In the genomic region with DNA sequence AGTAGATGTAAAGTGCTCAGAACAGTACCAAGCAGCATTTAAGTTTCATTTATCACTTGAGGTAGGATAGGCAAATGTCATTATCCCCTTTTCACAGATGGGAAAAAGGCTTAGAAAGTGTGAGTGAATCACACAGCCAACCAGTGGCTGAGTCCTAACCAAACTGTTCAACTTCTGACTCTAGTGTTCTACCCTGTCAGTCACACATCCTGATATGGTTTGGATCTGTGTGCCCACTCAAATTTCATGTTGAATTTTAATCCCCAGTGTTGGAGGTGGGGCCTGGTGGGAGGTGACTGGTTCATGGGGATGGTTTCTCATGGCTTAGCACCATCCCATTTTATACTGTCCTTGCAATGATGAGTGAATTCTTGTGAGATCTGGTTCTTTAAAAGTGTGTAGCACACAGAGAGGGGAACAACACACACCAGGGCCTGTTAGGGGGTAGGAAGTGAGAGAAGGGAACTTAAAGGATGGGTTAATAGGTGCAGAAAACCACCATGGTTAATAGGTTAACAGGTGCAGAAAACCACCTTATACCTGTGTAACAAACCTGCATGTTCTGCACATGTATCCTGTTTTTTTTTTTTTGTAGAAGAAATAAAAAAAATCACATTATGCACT, we compare ENCODE assay signal across 9 cellular contexts.
DNase-seq lines count a peak whose midpoint lies in the region; ATAC-seq and TF ChIP-seq lines count a peak whose summit lies in the region.
"Had no signal": no experiment of that assay in that cellular context is flagged by ENCODE, and none has a peak within 500 bp of the region (broad histone marks: within the 10 kb centered on the region; RNA-seq: fewer than 3 reads in every experiment).

No MANE protein-coding gene starts in this region.

- dilution Hi-C loops in mammary epithelial cell (cut with HindIII; ENCODE audit: low sequenced_read_pairs): no loop called here

- no peaks in the 10 kb centered on the region for H3K36me3 ChIP-seq in mammary epithelial cell (ENCODE audit: insufficient read depth, low read length)

- H3K4me2 ChIP-seq in mammary epithelial cell (ENCODE audit: insufficient read depth, low read depth, low read length): no peak overlapping the region

- H3K9ac ChIP-seq in mammary epithelial cell (ENCODE audit: insufficient read depth, low read length): no peak overlapping the region

- no peak overlapping the region for H2AFZ ChIP-seq in mammary epithelial cell (ENCODE audit: low read depth, low read length)

- H3K4me1 ChIP-seq in mammary epithelial cell (ENCODE audit: insufficient read depth, low read length): no peaks in the 10 kb centered on the region

- no peaks in the 10 kb centered on the region for H3K36me3 Mint-ChIP-seq in MCF 10A (ENCODE audit: insufficient read depth, unreplicated experiment)
- peaks cover 5% of the 10 kb centered on the region for H3K36me3 Mint-ChIP-seq in activated naive CD8-positive, alpha-beta T cell treated with anti-CD3 and anti-CD28 coated beads for 36 hours

- POLR2A ChIA-PET in MCF 10A (lab: Yijun Ruan, JAX): no interaction called here

- DNase-seq in MCF 10A (ENCODE audit: unreplicated experiment) (peak; percentile 40), mammary epithelial cell (no peak), NCI-H1417 (lab: John Stamatoyannopoulos, UW) (no peak), DMS114 treated with DMSO at 0.1 percent for 48 hours (lab: John Stamatoyannopoulos, UW; ENCODE audit: unreplicated experiment) (no peak)
- peak; percentile 33 for DNase-seq in activated naive CD8-positive, alpha-beta T cell treated with anti-CD3 and anti-CD28 coated beads for 36 hours
- peak; percentile 28 to 60 for DNase-seq in stimulated activated naive CD8-positive, alpha-beta T cell treated with anti-CD3 and anti-CD28 coated beads, Interleukin-15, amount 100 ng/mL, for 72 hours
- DNase-seq in effector CD8-positive, alpha-beta T cell (lab: John Stamatoyannopoulos, UW): no peak

- H3K79me2 ChIP-seq in mammary epithelial cell (ENCODE audit: insufficient read depth, low read length): no peaks in the 10 kb centered on the region

- BruUV-seq in MCF 10A (replicated peaks; lab: Mats Ljungman, UMichigan) (no TSS peak), mammary epithelial cell (replicated peaks; lab: Mats Ljungman, UMichigan) (no TSS peak)

- no peaks in the 10 kb centered on the region for H3K27me3 ChIP-seq in mammary epithelial cell (ENCODE audit: insufficient read depth, low read length)

- peaks cover 12% of the 10 kb centered on the region for H3K27me3 Mint-ChIP-seq in MCF 10A (ENCODE audit: insufficient read depth, unreplicated experiment)
- no peaks in the 10 kb centered on the region for H3K27me3 Mint-ChIP-seq in activated naive CD8-positive, alpha-beta T cell treated with anti-CD3 and anti-CD28 coated beads for 36 hours
- H3K27me3 Mint-ChIP-seq in stimulated activated naive CD8-positive, alpha-beta T cell treated with anti-CD3 and anti-CD28 coated beads, Interleukin-15, amount 100 ng/mL, for 72 hours: no peaks in the 10 kb centered on the region

- CTCF ChIA-PET in MCF 10A (lab: Yijun Ruan, JAX) (no interaction called here), mammary epithelial cell (lab: Charles Lee; ENCODE audit: low non-redundant PET) (no interaction called here)

- H3K9me3 ChIP-seq in mammary epithelial cell (replicated peaks; ENCODE audit: insufficient read depth, low read length): no peaks in the 10 kb centered on the region

- H3K27ac ChIP-seq in mammary epithelial cell (ENCODE audit: insufficient read depth, low read depth, low read length): no peak overlapping the region
- H3K27ac ChIP-seq: C4-2B had no signal

- no peaks in the 10 kb centered on the region for H4K20me1 ChIP-seq in mammary epithelial cell (ENCODE audit: insufficient read depth, low read length)

- intact Hi-C loops in MCF 10A (cut with micrococcal nuclease) (no loop called here), mammary epithelial cell (cut with micrococcal nuclease) (no loop called here)

- no peak overlapping the region for H3K4me3 ChIP-seq in mammary epithelial cell (replicated peaks in 1 of 3; ENCODE audit: insufficient read depth in 1 of 3, low read depth in 2 of 3, low read length in 3 of 3)

- H3K4me1 Mint-ChIP-seq in MCF 10A (ENCODE audit: insufficient read depth, unreplicated experiment): no peaks in the 10 kb centered on the region
- peaks cover 9% of the 10 kb centered on the region for H3K4me1 Mint-ChIP-seq in activated naive CD8-positive, alpha-beta T cell treated with anti-CD3 and anti-CD28 coated beads for 36 hours
- H3K4me1 Mint-ChIP-seq in stimulated activated naive CD8-positive, alpha-beta T cell treated with anti-CD3 and anti-CD28 coated beads, Interleukin-15, amount 100 ng/mL, for 72 hours: peaks cover 20% of the 10 kb centered on the region

- ATAC-seq in HG03097 (IDR thresholded peaks at IDR 0.05; ENCODE audit: low FRiP score, unreplicated experiment): peak; percentile 96
- peak; percentile 99 for ATAC-seq in stimulated activated naive CD8-positive, alpha-beta T cell treated with anti-CD3 and anti-CD28 coated beads, Interleukin-15, amount 100 ng/mL, for 72 hours

- in situ Hi-C loops in mammary epithelial cell (cut with MboI; ENCODE audit: low sequenced_read_pairs in 2 of 2): no loop called here

- TF ChIP-seq CTCF in MCF 10A (IDR thresholded peaks at IDR 0.05; ENCODE audit: unreplicated experiment): no peak
- no peak for TF ChIP-seq CTCF in mammary epithelial cell (conservative IDR thresholded peaks at IDR 0.05 in 1 of 2, IDR thresholded peaks at IDR 0.05 in 1 of 2; ENCODE audit: extremely low read depth in 1 of 2, insufficient read depth in 1 of 2, low read depth in 1 of 2, low read length in 2 of 2)

- H3K27ac Mint-ChIP-seq in MCF 10A (ENCODE audit: low read depth, unreplicated experiment): no peak overlapping the region
- peak overlapping the region; percentile 80 for H3K27ac Mint-ChIP-seq in activated naive CD8-positive, alpha-beta T cell treated with anti-CD3 and anti-CD28 coated beads for 36 hours
- peak overlapping the region in 1 of 2 donors; percentile 66 for H3K27ac Mint-ChIP-seq in stimulated activated naive CD8-positive, alpha-beta T cell treated with anti-CD3 and anti-CD28 coated beads, Interleukin-15, amount 100 ng/mL, for 72 hours

- H3K9me3 Mint-ChIP-seq in MCF 10A (ENCODE audit: unreplicated experiment): peaks cover 11% of the 10 kb centered on the region
- H3K9me3 Mint-ChIP-seq in activated naive CD8-positive, alpha-beta T cell treated with anti-CD3 and anti-CD28 coated beads for 36 hours: peaks cover 9% of the 10 kb centered on the region
- peaks cover 12 to 37% of the 10 kb centered on the region in 2 donors for H3K9me3 Mint-ChIP-seq in stimulated activated naive CD8-positive, alpha-beta T cell treated with anti-CD3 and anti-CD28 coated beads, Interleukin-15, amount 100 ng/mL, for 72 hours

- no peak overlapping the region for H3K4me3 Mint-ChIP-seq in MCF 10A (ENCODE audit: unreplicated experiment)
- no peak overlapping the region for H3K4me3 Mint-ChIP-seq in activated naive CD8-positive, alpha-beta T cell treated with anti-CD3 and anti-CD28 coated beads for 36 hours
- peak overlapping the region in 1 of 2 donors; percentile 15 for H3K4me3 Mint-ChIP-seq in stimulated activated naive CD8-positive, alpha-beta T cell treated with anti-CD3 and anti-CD28 coated beads, Interleukin-15, amount 100 ng/mL, for 72 hours

Comparison
In these comparisons a context has a peak if more than half of its experiments do, and no peak if none do; other contexts are left out.
1. DNase-seq: peak in MCF 10A (single experiment), activated naive CD8-positive, alpha-beta T cell treated with anti-CD3 and anti-CD28 coated beads for 36 hours (single experiment) and stimulated activated naive CD8-positive, alpha-beta T cell treated with anti-CD3 and anti-CD28 coated beads, Interleukin-15, amount 100 ng/mL, for 72 hours (2 of 2); none in mammary epithelial cell (single experiment), effector CD8-positive, alpha-beta T cell (single experiment), NCI-H1417 (0 of 3) and DMS114 treated with DMSO at 0.1 percent for 48 hours (single experiment).